8 cellular contexts compared by ENCODE assay signal in the genomic region with DNA sequence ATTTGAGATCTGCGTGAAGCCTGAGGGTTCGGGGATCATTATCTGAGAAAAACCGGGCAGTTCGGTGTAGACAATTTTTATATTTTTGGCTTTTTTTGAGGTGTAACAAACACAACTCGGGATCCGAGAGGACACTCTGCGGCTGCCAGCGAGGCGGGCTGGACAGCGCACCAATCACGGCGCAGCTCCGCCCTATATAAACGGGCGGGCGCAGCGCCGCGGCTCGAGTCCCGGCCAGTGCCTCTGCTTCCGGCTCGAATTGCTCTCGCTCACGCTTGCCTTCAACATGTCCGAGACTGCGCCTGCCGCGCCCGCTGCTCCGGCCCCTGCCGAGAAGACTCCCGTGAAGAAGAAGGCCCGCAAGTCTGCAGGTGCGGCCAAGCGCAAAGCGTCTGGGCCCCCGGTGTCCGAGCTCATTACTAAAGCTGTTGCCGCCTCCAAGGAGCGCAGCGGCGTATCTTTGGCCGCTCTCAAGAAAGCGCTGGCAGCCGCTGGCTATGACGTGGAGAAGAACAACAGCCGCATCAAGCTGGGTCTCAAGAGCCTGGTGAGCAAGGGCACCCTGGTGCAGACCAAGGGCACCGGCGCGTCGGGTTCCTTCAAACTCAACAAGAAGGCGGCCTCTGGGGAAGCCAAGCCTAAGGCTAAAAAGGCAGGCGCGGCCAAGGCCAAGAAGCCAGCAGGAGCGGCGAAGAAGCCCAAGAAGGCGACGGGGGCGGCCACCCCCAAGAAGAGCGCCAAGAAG.
DNase-seq lines count a peak whose midpoint lies in the region; ATAC-seq and TF ChIP-seq lines count a peak whose summit lies in the region.

No MANE protein-coding gene starts in this region.

- H3K4me3 ChIP-seq in H7 (ENCODE audit: insufficient read depth, low read depth, low read length) (peak overlapping the region; percentile 90), SJSA1 (peak overlapping the region; percentile 51), gastroesophageal sphincter (peak overlapping the region; percentile 63 to 82)

- CTCF ChIA-PET in activated naive CD4-positive, alpha-beta T cell treated with anti-CD3 and anti-CD28 coated beads, Interleukin-2, amount 10 ng/mL, durations not matched to agents 7 days and 5 days (lab: Charles Lee): interaction anchor here (2.9 kb wide), 1 partner anchor 32 kb away, joined by 9 read pairs; a partner anchor contains a TSS

- peaks cover 25% of the 10 kb centered on the region for H3K36me3 Mint-ChIP-seq in activated naive CD4-positive, alpha-beta T cell treated with anti-CD3 and anti-CD28 coated beads, Interleukin-2, amount 10 ng/mL, durations not matched to agents 7 days and 5 days

- H3K27ac Mint-ChIP-seq in activated naive CD4-positive, alpha-beta T cell treated with anti-CD3 and anti-CD28 coated beads, Interleukin-2, amount 10 ng/mL, durations not matched to agents 7 days and 5 days: peak overlapping the region; percentile 98

- TF ChIP-seq CTCF in gastroesophageal sphincter (IDR thresholded peaks at IDR 0.05): no peak

- H3K9me3 Mint-ChIP-seq in activated naive CD4-positive, alpha-beta T cell treated with anti-CD3 and anti-CD28 coated beads, Interleukin-2, amount 10 ng/mL, durations not matched to agents 7 days and 5 days: no peaks in the 10 kb centered on the region

- no peaks in the 10 kb centered on the region for H3K27me3 ChIP-seq in H7 (ENCODE audit: control insufficient read depth, insufficient read depth, low read length)
- H3K27me3 ChIP-seq in SJSA1 (replicated peaks): no peaks in the 10 kb centered on the region
- no peaks in the 10 kb centered on the region for H3K27me3 ChIP-seq in gastroesophageal sphincter

- H3K36me3 ChIP-seq in H7 (replicated peaks; ENCODE audit: control insufficient read depth, insufficient read depth, low read length) (no peaks in the 10 kb centered on the region), SJSA1 (0 out of 2 replicates have a peak, but pooled peaks cover 4% of the 10 kb centered on the region), gastroesophageal sphincter (no peaks in the 10 kb centered on the region)

- peak overlapping the region; percentile 94 for H3K4me3 Mint-ChIP-seq in activated naive CD4-positive, alpha-beta T cell treated with anti-CD3 and anti-CD28 coated beads, Interleukin-2, amount 10 ng/mL, durations not matched to agents 7 days and 5 days

- peak; percentile 81 for ATAC-seq in gastroesophageal sphincter

- peak; percentile 87 for DNase-seq in ELR (ENCODE audit: low read depth)
- peak; percentile 93 for DNase-seq in H7
- DNase-seq in M059J (ENCODE audit: low read depth): peak; percentile 93
- DNase-seq in SJSA1 (ENCODE audit: low read depth in 1 of 2, low spot score in 2 of 2): peak; percentile 85 to 89
- DNase-seq in activated naive CD4-positive, alpha-beta T cell treated with anti-CD3 and anti-CD28 coated beads, Interleukin-2, amount 10 ng/mL, durations not matched to agents 7 days and 5 days: peak; percentile 91
- DNase-seq in non-pigmented ciliary epithelial cell (ENCODE audit: low read depth): peak; percentile 56
- DNase-seq in substantia nigra (lab: John Stamatoyannopoulos, UW): peak; percentile 45 to 94 (median 83)

- TF ChIP-seq EP300 in gastroesophageal sphincter (IDR thresholded peaks at IDR 0.05): no peak

- peak; percentile 100 for TF ChIP-seq POLR2A in gastroesophageal sphincter (IDR thresholded peaks at IDR 0.05)

- H3K27ac ChIP-seq in SJSA1 (peak overlapping the region; percentile 89), gastroesophageal sphincter (peak overlapping the region; percentile 93 to 99 (median 98)), substantia nigra (ENCODE audit: low read depth, low read length, poor library complexity, severe bottlenecking) (peak overlapping the region; percentile 89)

- peaks cover 18% of the 10 kb centered on the region for H3K27me3 Mint-ChIP-seq in activated naive CD4-positive, alpha-beta T cell treated with anti-CD3 and anti-CD28 coated beads, Interleukin-2, amount 10 ng/mL, durations not matched to agents 7 days and 5 days

- 0 to 3% methylated on average over 9 to 18 of the region's 61 CpGs for WGBS in gastroesophageal sphincter (ENCODE audit: low coverage in 1 of 2), 2 donors

- peaks cover 31% of the 10 kb centered on the region for H3K4me1 Mint-ChIP-seq in activated naive CD4-positive, alpha-beta T cell treated with anti-CD3 and anti-CD28 coated beads, Interleukin-2, amount 10 ng/mL, durations not matched to agents 7 days and 5 days

- H3K4me1 ChIP-seq in SJSA1 (replicated peaks) (peaks cover 14% of the 10 kb centered on the region), gastroesophageal sphincter (peaks cover 0 to 39% (median 8%) of the 10 kb centered on the region in 3 donors)

- H3K9me3 ChIP-seq in SJSA1 (replicated peaks) (no peaks in the 10 kb centered on the region), gastroesophageal sphincter (no peaks in the 10 kb centered on the region)

Comparison
In these comparisons a context has a peak if more than half of its experiments do, and no peak if none do; other contexts are left out.
1. Peak in every context shown above with its lines: DNase-seq, ATAC-seq, H3K4me3 ChIP-seq and H3K27ac ChIP-seq.